ENCODE assay signal across 8 cellular contexts in genomic region chr13:112605531-112605990, GRCh38. TPM values are rescaled to one million over a fixed set of nuclear protein-coding genes. Genes with fewer than 3 reads are reported as not detected.
DNase-seq lines count a peak whose midpoint lies in the region; ATAC-seq and TF ChIP-seq lines count a peak whose summit lies in the region.

No MANE protein-coding gene starts in this region.

- no peak for ATAC-seq in activated CD8-positive, alpha-beta memory T cell treated with anti-CD3 and anti-CD28 coated beads, Interleukin-2, amount 10 ng/mL, durations not matched to agents 7 days and 5 days
- ATAC-seq in activated naive CD8-positive, alpha-beta T cell treated with anti-CD3 and anti-CD28 coated beads, Interleukin-2, amount 10 ng/mL, durations not matched to agents 7 days and 5 days (ENCODE audit: low read depth): no peak
- no peak for ATAC-seq in HG03045 (IDR thresholded peaks at IDR 0.05; ENCODE audit: unreplicated experiment)

- no peak for TF ChIP-seq CTCF in kidney epithelial cell (IDR thresholded peaks at IDR 0.05; ENCODE audit: insufficient read depth, low read length, poor library complexity, severe bottlenecking)
- TF ChIP-seq CTCF in thyroid gland (IDR thresholded peaks at IDR 0.05): no peak

- H3K9me3 ChIP-seq in thyroid gland: no peaks in the 10 kb centered on the region

- H3K27me3 ChIP-seq in kidney epithelial cell (ENCODE audit: control insufficient read depth, insufficient read depth, low read length): peaks cover 8% of the 10 kb centered on the region
- H3K27me3 ChIP-seq in thyroid gland: no peaks in the 10 kb centered on the region

- H3K36me3 Mint-ChIP-seq in activated CD8-positive, alpha-beta memory T cell treated with anti-CD3 and anti-CD28 coated beads, Interleukin-2, amount 10 ng/mL, durations not matched to agents 7 days and 5 days: no peaks in the 10 kb centered on the region
- no peaks in the 10 kb centered on the region for H3K36me3 Mint-ChIP-seq in activated naive CD8-positive, alpha-beta T cell treated with anti-CD3 and anti-CD28 coated beads, Interleukin-2, amount 10 ng/mL, durations not matched to agents 7 days and 5 days

- no peaks in the 10 kb centered on the region for H3K9me3 Mint-ChIP-seq in activated CD8-positive, alpha-beta memory T cell treated with anti-CD3 and anti-CD28 coated beads, Interleukin-2, amount 10 ng/mL, durations not matched to agents 7 days and 5 days (ENCODE audit: low read depth)
- no peaks in the 10 kb centered on the region for H3K9me3 Mint-ChIP-seq in activated naive CD8-positive, alpha-beta T cell treated with anti-CD3 and anti-CD28 coated beads, Interleukin-2, amount 10 ng/mL, durations not matched to agents 7 days and 5 days

- H3K4me1 ChIP-seq in thyroid gland: peaks cover 0 to 5% of the 10 kb centered on the region in 2 donors

- H3K36me3 ChIP-seq in kidney epithelial cell (ENCODE audit: control insufficient read depth, insufficient read depth, low read length) (no peaks in the 10 kb centered on the region), thyroid gland (no peaks in the 10 kb centered on the region)

- intact Hi-C loops in thyroid gland (cut with DNase I): loop anchor here (5.0 kb wide), 1 partner anchor 1128 kb away; no protein-coding TSS in a partner anchor

- no peak overlapping the region for H3K27ac ChIP-seq in thyroid gland

- CTCF ChIA-PET in activated CD8-positive, alpha-beta memory T cell treated with anti-CD3 and anti-CD28 coated beads, Interleukin-2, amount 10 ng/mL, durations not matched to agents 7 days and 5 days (lab: Charles Lee): interaction anchor here (0.9 to 2.1 kb wide), 14 partner anchors 9 to 162 kb away, joined by 3 to 17 read pairs (median 4); no protein-coding TSS in a partner anchor

- POLR2A ChIA-PET in activated naive CD8-positive, alpha-beta T cell treated with anti-CD3 and anti-CD28 coated beads, Interleukin-2, amount 10 ng/mL, durations not matched to agents 7 days and 5 days (lab: Charles Lee): interaction anchor here (1.0 kb wide), 1 partner anchor 17 kb away, joined by 7 read pairs; the partner anchor contains the start of gene TUBGCP3

- H3K27ac Mint-ChIP-seq in activated CD8-positive, alpha-beta memory T cell treated with anti-CD3 and anti-CD28 coated beads, Interleukin-2, amount 10 ng/mL, durations not matched to agents 7 days and 5 days: no peak overlapping the region
- no peak overlapping the region for H3K27ac Mint-ChIP-seq in activated naive CD8-positive, alpha-beta T cell treated with anti-CD3 and anti-CD28 coated beads, Interleukin-2, amount 10 ng/mL, durations not matched to agents 7 days and 5 days

- H3K27me3 Mint-ChIP-seq in activated CD8-positive, alpha-beta memory T cell treated with anti-CD3 and anti-CD28 coated beads, Interleukin-2, amount 10 ng/mL, durations not matched to agents 7 days and 5 days: peaks cover 42% of the 10 kb centered on the region
- H3K27me3 Mint-ChIP-seq in activated naive CD8-positive, alpha-beta T cell treated with anti-CD3 and anti-CD28 coated beads, Interleukin-2, amount 10 ng/mL, durations not matched to agents 7 days and 5 days: peaks cover 35% of the 10 kb centered on the region

- 77% methylated on average over 18 of the region's 18 CpGs for WGBS in thyroid gland, 2 donors

- peaks cover 10% of the 10 kb centered on the region for H3K4me1 Mint-ChIP-seq in activated CD8-positive, alpha-beta memory T cell treated with anti-CD3 and anti-CD28 coated beads, Interleukin-2, amount 10 ng/mL, durations not matched to agents 7 days and 5 days
- H3K4me1 Mint-ChIP-seq in activated naive CD8-positive, alpha-beta T cell treated with anti-CD3 and anti-CD28 coated beads, Interleukin-2, amount 10 ng/mL, durations not matched to agents 7 days and 5 days: peaks cover 5% of the 10 kb centered on the region

- DNase-seq in activated CD8-positive, alpha-beta memory T cell treated with anti-CD3 and anti-CD28 coated beads, Interleukin-2, amount 10 ng/mL, durations not matched to agents 7 days and 5 days: no peak
- no peak for DNase-seq in activated CD8-positive, alpha-beta memory T cell treated with anti-CD3 and anti-CD28 coated beads, Interleukin-2, amount 50 U/mL, for 48 hours
- no peak for DNase-seq in activated naive CD8-positive, alpha-beta T cell treated with anti-CD3 and anti-CD28 coated beads, Interleukin-2, amount 10 ng/mL, durations not matched to agents 7 days and 5 days
- no peak for DNase-seq in kidney epithelial cell (ENCODE audit: low read depth)
- no peak for DNase-seq in thyroid gland
- DNase-seq in pons (ENCODE audit: low spot score): no peak
- DNase-seq in NCI-H128 (lab: John Stamatoyannopoulos, UW; ENCODE audit: unreplicated experiment): no peak

- peak overlapping the region; percentile 41 for H3K4me3 ChIP-seq in kidney epithelial cell (ENCODE audit: low read depth, low read length)
- peak overlapping the region in 2 of 3 donors; percentile 27 to 31 for H3K4me3 ChIP-seq in thyroid gland (replicated peaks in 1 of 3)

- peak overlapping the region; percentile 66 for H3K4me3 Mint-ChIP-seq in activated CD8-positive, alpha-beta memory T cell treated with anti-CD3 and anti-CD28 coated beads, Interleukin-2, amount 10 ng/mL, durations not matched to agents 7 days and 5 days
- peak overlapping the region; percentile 76 for H3K4me3 Mint-ChIP-seq in activated naive CD8-positive, alpha-beta T cell treated with anti-CD3 and anti-CD28 coated beads, Interleukin-2, amount 10 ng/mL, durations not matched to agents 7 days and 5 days

- TF ChIP-seq POLR2A in thyroid gland (IDR thresholded peaks at IDR 0.05): no peak

RNA-seq across cellular contexts. Expression of gene TUBGCP3, which starts 17.6 kb away (rescaled TPM):
- total RNA-seq in activated CD8-positive, alpha-beta memory T cell treated with anti-CD3 and anti-CD28 coated beads, Interleukin-2, amount 10 ng/mL, durations not matched to agents 7 days and 5 days: 10 to 100 TPM; 53.0 to 69.7 TPM
- total RNA-seq in activated naive CD8-positive, alpha-beta T cell treated with anti-CD3 and anti-CD28 coated beads, Interleukin-2, amount 10 ng/mL, durations not matched to agents 7 days and 5 days: 10 to 100 TPM; 62.4 to 63.3 TPM
- total RNA-seq in kidney epithelial cell (17.3 and 18.0 TPM in 2 replicates), thyroid gland (10 to 100 TPM; 27.4 to 49.1 (median 36.0) TPM)
